Comparison of ENCODE assay signal across 19 cellular contexts in genomic region chr10:61280303-61280702, GRCh38.
DNase-seq lines count a peak whose midpoint lies in the region; ATAC-seq, FAIRE-seq and TF ChIP-seq lines count a peak whose summit lies in the region.
"Had no signal": no experiment of that assay in that cellular context is flagged by ENCODE, and none has a peak within 500 bp of the region (broad histone marks: within the 10 kb centered on the region; RNA-seq: fewer than 3 reads in every experiment).

No MANE protein-coding gene starts in this region.

- intact Hi-C loops in MCF 10A (cut with micrococcal nuclease) = loop anchor here (10.0 kb wide), 2 partner anchors 836 to 964 kb away; no protein-coding TSS in a partner anchor
- intact Hi-C loops in breast epithelium (cut with DNase I; ENCODE audit: low total_unique reads) = no loop called here
- intact Hi-C loops in PC-3 (cut with micrococcal nuclease) = loop anchor here (5.0 kb wide), 1 partner anchor 402 kb away; no protein-coding TSS in a partner anchor
- intact Hi-C loops in uterus (cut with DNase I; ENCODE audit: low total_unique reads) = no loop called here

- no peaks in the 10 kb centered on the region for H4K20me1 ChIP-seq in PC-3 (ENCODE audit: low read length)

- no peak overlapping the region for H3K27ac ChIP-seq in breast epithelium
- H3K27ac ChIP-seq in PC-3 (ENCODE audit: low read length) = no peak overlapping the region
- no peak overlapping the region for H3K27ac ChIP-seq in uterus
- H3K27ac ChIP-seq: gastroesophageal sphincter, thoracic aorta, WERI-Rb-1 had no signal

- H3K79me2 ChIP-seq in PC-3 (ENCODE audit: low read length) = no peaks in the 10 kb centered on the region

- CTCF ChIA-PET in MCF 10A (lab: Yijun Ruan, JAX) (interaction anchor here (0.9 to 1.2 kb wide), 2 partner anchors 9 to 90 kb away, joined by 3 to 5 read pairs; no protein-coding TSS in a partner anchor), PC-3 (lab: Charles Lee) (interaction anchor here (2.2 kb wide), 1 partner anchor 9 kb away, joined by 7 read pairs; no protein-coding TSS in a partner anchor)

- ATAC-seq in PC-3 (peak; percentile 89), T-helper 17 cell (no peak)
- ATAC-seq: gastroesophageal sphincter had no signal

- H3K4me1 Mint-ChIP-seq in MCF 10A (ENCODE audit: insufficient read depth, unreplicated experiment) (peaks cover 7% of the 10 kb centered on the region), T-helper 17 cell (no peaks in the 10 kb centered on the region)

- POLR2A ChIA-PET in MCF 10A (lab: Yijun Ruan, JAX) = no interaction called here
- POLR2A ChIA-PET in PC-3 (lab: Charles Lee; ENCODE audit: unreplicated experiment) = no interaction called here

- DNase-seq in MCF 10A (ENCODE audit: unreplicated experiment) = peak; percentile 26
- DNase-seq in breast epithelium (ENCODE audit: low spot score in 2 of 2) = no peak
- peak; percentile 94 for DNase-seq in PC-3
- DNase-seq in epithelial cell of esophagus (ENCODE audit: low read depth) = peak; percentile 76
- DNase-seq in urothelium cell line (ENCODE audit: low spot score) = peak; percentile 39
- DNase-seq in T-helper 17 cell = no peak
- no peak for DNase-seq in foreskin melanocyte
- DNase-seq in uterus = no peak
- DNase-seq: activated CD8-positive, alpha-beta memory T cell treated with anti-CD3 and anti-CD28 coated beads, Interleukin-2, amount 50 U/mL, for 4 hours; Caco-2; cortex of kidney; NCI-H2029 treated with DMSO at 0.1 percent for 48 hours; NCI-H82; WERI-Rb-1 had no signal

- H3K9me3 ChIP-seq in breast epithelium (no peaks in the 10 kb centered on the region), PC-3 (ENCODE audit: low read length) (no peaks in the 10 kb centered on the region), T-helper 17 cell (ENCODE audit: control insufficient read depth, low read length, poor library complexity, severe bottlenecking) (no peaks in the 10 kb centered on the region), uterus (no peaks in the 10 kb centered on the region)
- H3K9me3 ChIP-seq: Caco-2, gastroesophageal sphincter, thoracic aorta had no signal

- H3K9me2 ChIP-seq in PC-3 (replicated peaks; ENCODE audit: low read length) = no peaks in the 10 kb centered on the region

- no peak overlapping the region for H3K4me2 ChIP-seq in PC-3 (ENCODE audit: low read length)

- no peaks in the 10 kb centered on the region for H3K9me3 Mint-ChIP-seq in MCF 10A (ENCODE audit: unreplicated experiment)

- no peaks in the 10 kb centered on the region for H3K36me3 ChIP-seq in breast epithelium
- H3K36me3 ChIP-seq in PC-3 (ENCODE audit: low read depth, low read length) = no peaks in the 10 kb centered on the region
- H3K36me3 ChIP-seq in uterus = no peaks in the 10 kb centered on the region
- H3K36me3 ChIP-seq: gastroesophageal sphincter, thoracic aorta, WERI-Rb-1 had no signal

- no peaks in the 10 kb centered on the region for H3K4me1 ChIP-seq in breast epithelium
- peaks cover 13% of the 10 kb centered on the region for H3K4me1 ChIP-seq in PC-3 (ENCODE audit: insufficient read depth, low read length)
- no peaks in the 10 kb centered on the region for H3K4me1 ChIP-seq in uterus

- no peak overlapping the region for H3K4me3 ChIP-seq in breast epithelium
- H3K4me3 ChIP-seq in PC-3 (ENCODE audit: low read length) = no peak overlapping the region
- H3K4me3 ChIP-seq in epithelial cell of esophagus (ENCODE audit: low read length) = no peak overlapping the region
- no peak overlapping the region for H3K4me3 ChIP-seq in uterus
- H3K4me3 ChIP-seq: gastroesophageal sphincter, thoracic aorta had no signal

- no TSS peak for BruUV-seq in MCF 10A (replicated peaks; lab: Mats Ljungman, UMichigan)
- no TSS peak for BruUV-seq in PC-3 (replicated peaks; lab: Mats Ljungman, UMichigan)

- no peak for TF ChIP-seq CTCF in MCF 10A (IDR thresholded peaks at IDR 0.05; ENCODE audit: unreplicated experiment)
- no peak for TF ChIP-seq CTCF in breast epithelium (IDR thresholded peaks at IDR 0.05)
- TF ChIP-seq CTCF in PC-3 (conservative IDR thresholded peaks at IDR 0.05; ENCODE audit: low read depth, low read length) = no peak
- TF ChIP-seq CTCF in epithelial cell of esophagus (IDR thresholded peaks at IDR 0.05; ENCODE audit: insufficient read depth, low read depth, low read length, missing control alignments) = no peak
- no peak for TF ChIP-seq CTCF in uterus (IDR thresholded peaks at IDR 0.05)

- H3K27ac Mint-ChIP-seq in MCF 10A (ENCODE audit: low read depth, unreplicated experiment) (no peak overlapping the region), T-helper 17 cell (no peak overlapping the region)
- H3K27ac Mint-ChIP-seq: activated naive CD8-positive, alpha-beta T cell; progenitor cell of endocrine pancreas had no signal

- H3K27me3 ChIP-seq in breast epithelium (no peaks in the 10 kb centered on the region), PC-3 (ENCODE audit: low read length) (no peaks in the 10 kb centered on the region), uterus (no peaks in the 10 kb centered on the region)
- H3K27me3 ChIP-seq: gastroesophageal sphincter had no signal

- no peak for FAIRE-seq in urothelium cell line (lab: Jason Lieb, UNC)
- FAIRE-seq: A204.1 had no signal

- no peaks in the 10 kb centered on the region for H3K36me3 Mint-ChIP-seq in MCF 10A (ENCODE audit: insufficient read depth, unreplicated experiment)
- H3K36me3 Mint-ChIP-seq in T-helper 17 cell (ENCODE audit: low read depth) = no peaks in the 10 kb centered on the region
- H3K36me3 Mint-ChIP-seq: activated naive CD8-positive, alpha-beta T cell had no signal

- H3K27me3 Mint-ChIP-seq in MCF 10A (ENCODE audit: insufficient read depth, unreplicated experiment) (no peaks in the 10 kb centered on the region), T-helper 17 cell (no peaks in the 10 kb centered on the region)
- H3K27me3 Mint-ChIP-seq: activated naive CD8-positive, alpha-beta T cell had no signal

- no peak overlapping the region for H2AFZ ChIP-seq in PC-3 (ENCODE audit: low read length)

- TF ChIP-seq POLR2A in breast epithelium (IDR thresholded peaks at IDR 0.05) (no peak), uterus (IDR thresholded peaks at IDR 0.05) (no peak)

- no peaks in the 10 kb centered on the region for H3F3A ChIP-seq in PC-3 (ENCODE audit: low read length, unreplicated experiment)

- H3K9ac ChIP-seq in PC-3 (ENCODE audit: low read length) = no peak overlapping the region

- H3K4me3 Mint-ChIP-seq in MCF 10A (ENCODE audit: unreplicated experiment) (no peak overlapping the region), T-helper 17 cell (no peak overlapping the region)
- H3K4me3 Mint-ChIP-seq: activated naive CD8-positive, alpha-beta T cell had no signal

Comparison
In these comparisons a context has a peak if more than half of its experiments do, and no peak if none do; other contexts are left out.
1. DNase-seq: peak in MCF 10A (single experiment), PC-3 (single experiment), epithelial cell of esophagus (single experiment) and urothelium cell line (single experiment); none in breast epithelium (0 of 2), T-helper 17 cell (0 of 3), foreskin melanocyte (single experiment) and uterus (0 of 2).
2. intact Hi-C loops: an anchor here in MCF 10A (10.0 kb wide) and PC-3 (5.0 kb wide); none called in breast epithelium and uterus.